Comparison of ENCODE assay signal across 18 cellular contexts in genomic region chr18:48644029-48644428, GRCh38.
"Had no signal": no experiment of that assay in that cellular context is flagged by ENCODE, and none has a peak within 500 bp of the region (broad histone marks: within the 10 kb centered on the region; RNA-seq: fewer than 3 reads in every experiment).

No MANE protein-coding gene starts in this region.

- ATAC-seq: effector memory CD8-positive, alpha-beta T cell; naive thymus-derived CD4-positive, alpha-beta T cell; stimulated activated memory B cell treated with anti-CD40 and anti-IgM and Interleukin-4, amounts not matched to agents 10 μg/mL and 1 μg/mL and 100 μg/mL, for 72 hours; stimulated activated naive CD8-positive, alpha-beta T cell treated with anti-CD3 and anti-CD28 coated beads, Interleukin-15, Interleukin-2, amounts not matched to agents 100 U/mL and 50 U/mL, for 24 hours had no signal

- H3K9me3 ChIP-seq: sigmoid colon, testis, tibial artery had no signal

- H3K9me3 Mint-ChIP-seq: nephron had no signal

- H3K4me3 Mint-ChIP-seq: effector memory CD8-positive, alpha-beta T cell; naive thymus-derived CD4-positive, alpha-beta T cell; nephron; neural progenitor cell; stimulated activated memory B cell treated with anti-CD40 and anti-IgM and Interleukin-4, amounts not matched to agents 10 μg/mL and 1 μg/mL and 100 μg/mL, for 72 hours; type B pancreatic cell had no signal

- DNase-seq: cortex of kidney; effector memory CD8-positive, alpha-beta T cell; erythroblast; mesenchymal stem cell; midbrain; naive thymus-derived CD4-positive, alpha-beta T cell; sigmoid colon; stimulated activated CD4-positive, alpha-beta T cell treated with anti-CD3 and anti-CD28 coated beads, Interleukin-4, amount 100 ng/mL, for 4 hours; stimulated activated naive CD8-positive, alpha-beta T cell treated with anti-CD3 and anti-CD28 coated beads, Interleukin-15, Interleukin-2, amounts not matched to agents 100 U/mL and 50 U/mL, for 24 hours; substantia nigra; testis; tibial artery had no signal

- H3K4me1 Mint-ChIP-seq: stimulated activated memory B cell treated with anti-CD40 and anti-IgM and Interleukin-4, amounts not matched to agents 10 μg/mL and 1 μg/mL and 100 μg/mL, for 72 hours had no signal

- H3K4me3 ChIP-seq: neural progenitor cell, sigmoid colon, testis, tibial artery had no signal

- H3K27me3 Mint-ChIP-seq: progenitor cell of endocrine pancreas, type B pancreatic cell had no signal

- H3K27me3 ChIP-seq: neural progenitor cell, sigmoid colon, testis, tibial artery had no signal

- H3K36me3 Mint-ChIP-seq: naive thymus-derived CD4-positive, alpha-beta T cell had no signal

- H3K27ac Mint-ChIP-seq: effector memory CD8-positive, alpha-beta T cell; naive thymus-derived CD4-positive, alpha-beta T cell; neural progenitor cell; stimulated activated memory B cell treated with anti-CD40 and anti-IgM and Interleukin-4, amounts not matched to agents 10 μg/mL and 1 μg/mL and 100 μg/mL, for 72 hours had no signal

- H3K4me1 ChIP-seq: parathyroid adenoma, testis had no signal

- H3K36me3 ChIP-seq: neural progenitor cell, sigmoid colon had no signal

- H3K27ac ChIP-seq: neural progenitor cell, parathyroid adenoma, sigmoid colon, testis, tibial artery had no signal
